Comparison of ENCODE assay signal across 25 cellular contexts in the genomic region with DNA sequence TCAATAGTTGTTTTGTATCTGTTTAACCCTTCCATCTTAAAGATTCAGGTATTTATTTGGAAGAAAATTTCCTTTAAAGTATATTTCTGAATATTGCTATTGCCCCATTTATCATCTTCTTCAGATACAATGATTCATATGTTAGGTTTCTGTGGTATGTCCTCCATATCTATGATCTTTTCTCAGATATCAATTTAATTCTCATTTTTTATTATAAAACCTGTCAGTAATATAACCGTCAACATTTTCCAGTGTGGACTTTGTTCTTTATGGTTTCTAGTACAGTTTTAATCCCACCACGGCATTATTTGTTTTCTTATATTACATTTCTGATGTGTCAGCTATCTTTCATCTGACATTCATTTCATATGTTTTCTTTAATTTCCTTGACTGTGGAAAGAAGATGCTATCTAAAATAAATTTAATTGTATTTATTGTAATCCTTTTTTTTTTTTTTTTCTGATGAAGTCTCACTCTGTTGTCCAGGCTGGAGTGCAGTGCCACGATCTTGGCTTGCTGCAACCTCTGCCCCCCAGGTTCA.
"Had no signal": no experiment of that assay in that cellular context is flagged by ENCODE, and none has a peak within 500 bp of the region (broad histone marks: within the 10 kb centered on the region; RNA-seq: fewer than 3 reads in every experiment).

No MANE protein-coding gene starts in this region.

- H3K9ac ChIP-seq: neural progenitor cell had no signal

- H3K9me3 ChIP-seq: esophagus squamous epithelium, pancreas, spleen, testis, tibial nerve, upper lobe of right lung, vagina had no signal

- H2AFZ ChIP-seq: hepatocyte, neural progenitor cell had no signal

- H3K4me3 ChIP-seq: esophagus squamous epithelium, hepatocyte, lung, neural progenitor cell, pancreas, spleen, testis, tibial nerve, upper lobe of right lung, vagina had no signal

- H3K27ac ChIP-seq: esophagus squamous epithelium, hepatocyte, neural progenitor cell, pancreas, spleen, testis, tibial nerve, upper lobe of right lung, vagina had no signal

- H3K27me3 ChIP-seq: esophagus squamous epithelium, hepatocyte, neural progenitor cell, pancreas, spleen, testis, tibial nerve, upper lobe of right lung, vagina had no signal

- H3K4me1 ChIP-seq: esophagus squamous epithelium, neural progenitor cell, pancreas, spleen, testis, tibial nerve, upper lobe of right lung, vagina had no signal

- DNase-seq: cortex of kidney; effector memory CD8-positive, alpha-beta T cell; esophagus squamous epithelium; foreskin fibroblast; left colon; left ventricle myocardium superior; mesenchymal stem cell; midbrain; nucleus accumbens; pancreas; right cardiac atrium; spleen; stimulated activated CD4-positive, alpha-beta T cell treated with anti-CD3 and anti-CD28 coated beads, Interleukin-15, amount 100 ng/mL, for 24 hours; stimulated activated CD4-positive, alpha-beta T cell treated with anti-CD3 and anti-CD28 coated beads, Interleukin-1b, Interleukin-23, amount 100 ng/mL, for 48 hours; stimulated activated CD4-positive, alpha-beta T cell treated with anti-CD3 and anti-CD28 coated beads, Interleukin-4, amount 100 ng/mL, for 4 hours; stimulated activated naive B cell treated with anti-CD40 and anti-IgM and Interleukin-4, amounts not matched to agents 10 μg/mL and 1 μg/mL and 100 μg/mL, for 72 hours; stimulated activated naive CD8-positive, alpha-beta T cell treated with anti-CD3 and anti-CD28 coated beads, Interleukin-15, amount 100 ng/mL, for 72 hours; testis; upper lobe of right lung had no signal

- H3K36me3 ChIP-seq: esophagus squamous epithelium, neural progenitor cell, pancreas, spleen, tibial nerve, upper lobe of right lung, vagina had no signal

- FAIRE-seq: pancreas had no signal

- ATAC-seq: effector memory CD8-positive, alpha-beta T cell; left colon; left ventricle myocardium superior; natural killer cell treated with Interleukin-12 subunit alpha and Interleukin-12 subunit beta and Interleukin-15 and Interleukin-18, amount 100 ng/mL, for 72 hours; pancreas; right cardiac atrium; stimulated activated naive B cell treated with anti-CD40 and anti-IgM and Interleukin-4, amounts not matched to agents 10 μg/mL and 1 μg/mL and 100 μg/mL, for 72 hours; stimulated activated naive CD8-positive, alpha-beta T cell treated with anti-CD3 and anti-CD28 coated beads, Interleukin-15, amount 100 ng/mL, for 72 hours; upper lobe of right lung had no signal

- H3K4me2 ChIP-seq: hepatocyte, neural progenitor cell had no signal

- H3K79me2 ChIP-seq: hepatocyte had no signal
